32 cellular contexts compared by ENCODE assay signal in the genomic region with DNA sequence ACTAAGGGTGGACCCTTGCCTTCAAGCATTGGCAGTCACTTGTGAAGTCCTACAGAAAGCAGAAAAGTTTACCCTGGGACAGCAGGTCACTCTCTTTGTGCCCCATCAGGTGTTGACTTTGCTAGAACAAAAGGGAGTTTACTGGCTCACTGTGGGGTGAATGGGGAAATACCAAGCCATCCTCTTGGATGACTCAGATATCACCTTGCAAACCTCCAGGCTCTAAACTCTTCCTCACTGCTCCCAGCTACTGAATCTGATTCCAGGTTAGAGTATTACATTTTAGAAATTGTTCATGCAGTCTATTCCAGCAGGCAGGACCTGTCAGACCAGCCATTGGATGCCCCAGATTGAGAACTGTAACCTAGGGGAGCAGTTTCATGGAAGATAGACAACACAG. TPM values are rescaled to one million over a fixed set of nuclear protein-coding genes. Genes with fewer than 3 reads are reported as not detected.
DNase-seq lines count a peak whose midpoint lies in the region; ATAC-seq, FAIRE-seq and TF ChIP-seq lines count a peak whose summit lies in the region.
"Had no signal": no experiment of that assay in that cellular context is flagged by ENCODE, and none has a peak within 500 bp of the region (broad histone marks: within the 10 kb centered on the region; RNA-seq: fewer than 3 reads in every experiment).

No MANE protein-coding gene starts in this region.

- no peak overlapping the region for H3K4me3 ChIP-seq in bronchial epithelial cell (ENCODE audit: low read depth, low read length)
- H3K4me3 ChIP-seq in right lobe of liver: no peak overlapping the region
- H3K4me3 ChIP-seq: HAP-1, SJCRH30, stomach, tibial nerve had no signal

- CTCF ChIA-PET in activated naive CD4-positive, alpha-beta T cell treated with anti-CD3 and anti-CD28 coated beads for 36 hours (lab: Charles Lee): no interaction called here

- H3K36me3 Mint-ChIP-seq in activated naive CD4-positive, alpha-beta T cell treated with anti-CD3 and anti-CD28 coated beads for 36 hours (ENCODE audit: low read depth): no peaks in the 10 kb centered on the region
- no peaks in the 10 kb centered on the region for H3K36me3 Mint-ChIP-seq in stimulated activated naive B cell treated with anti-CD40 and anti-IgM and Interleukin-4, amounts not matched to agents 10 μg/mL and 1 μg/mL and 100 μg/mL, for 72 hours
- H3K36me3 Mint-ChIP-seq: activated naive CD4-positive, alpha-beta T cell treated with anti-CD3 and anti-CD28 coated beads, Interleukin-2, amount 10 ng/mL, durations not matched to agents 7 days and 5 days; naive thymus-derived CD8-positive, alpha-beta T cell had no signal

- ATAC-seq in stimulated activated naive B cell treated with anti-CD40 and anti-IgM and Interleukin-4, amounts not matched to agents 10 μg/mL and 1 μg/mL and 100 μg/mL, for 72 hours (replicated peaks): peak; percentile 73 to 83
- no peak for ATAC-seq in HG02970 (IDR thresholded peaks at IDR 0.05; ENCODE audit: low FRiP score, unreplicated experiment)
- no peak for ATAC-seq in right lobe of liver
- ATAC-seq: activated CD4-positive, alpha-beta T cell treated with anti-CD3 and anti-CD28 coated beads for 36 hours; left colon; naive thymus-derived CD8-positive, alpha-beta T cell had no signal

- no peaks in the 10 kb centered on the region for H3K9me3 Mint-ChIP-seq in activated naive CD4-positive, alpha-beta T cell treated with anti-CD3 and anti-CD28 coated beads for 36 hours
- H3K9me3 Mint-ChIP-seq in stimulated activated naive B cell treated with anti-CD40 and anti-IgM and Interleukin-4, amounts not matched to agents 10 μg/mL and 1 μg/mL and 100 μg/mL, for 72 hours: no peaks in the 10 kb centered on the region
- H3K9me3 Mint-ChIP-seq: activated naive CD4-positive, alpha-beta T cell treated with anti-CD3 and anti-CD28 coated beads, Interleukin-2, amount 10 ng/mL, durations not matched to agents 7 days and 5 days; activated T-cell treated with anti-CD3 and anti-CD28 coated beads, Interleukin-2, amount 50 U/mL, for 24 hours; CD4-positive, alpha-beta T cell; dendritic cell treated with granulocyte-macrophage colony-stimulating factor and Interleukin-4, amounts not matched to agents 40 ng/mL and 50 ng/mL, for 4 days; naive thymus-derived CD8-positive, alpha-beta T cell had no signal

- intact Hi-C loops in activated naive CD4-positive, alpha-beta T cell treated with anti-CD3 and anti-CD28 coated beads for 36 hours (cut with micrococcal nuclease): loop anchor here (5.0 kb wide), 1 partner anchor 211 kb away; no protein-coding TSS in a partner anchor
- intact Hi-C loops in right lobe of liver (cut with DNase I): no loop called here

- peak; percentile 14 for DNase-seq in activated naive CD4-positive, alpha-beta T cell treated with anti-CD3 and anti-CD28 coated beads for 36 hours
- DNase-seq in activated naive CD4-positive, alpha-beta T cell (lab: John Stamatoyannopoulos, UW): no peak
- peak; percentile 53 for DNase-seq in bronchial epithelial cell (ENCODE audit: low read depth)
- DNase-seq in stimulated activated naive B cell treated with anti-CD40 and anti-IgM and Interleukin-4, amounts not matched to agents 10 μg/mL and 1 μg/mL and 100 μg/mL, for 72 hours: no peak
- DNase-seq in right lobe of liver: no peak
- DNase-seq: activated CD4-positive, alpha-beta T cell treated with anti-CD3 and anti-CD28 coated beads for 36 hours; activated CD8-positive, alpha-beta memory T cell treated with anti-CD3 and anti-CD28 coated beads for 24 hours; activated naive CD4-positive, alpha-beta T cell treated with anti-CD3 and anti-CD28 coated beads, Interleukin-2, amount 10 ng/mL, durations not matched to agents 7 days and 5 days; activated T-cell treated with anti-CD3 and anti-CD28 coated beads, Interleukin-2, amount 50 U/mL, for 24 hours; CD4-positive, alpha-beta T cell; glutamatergic neuron; KG1; left colon; mesenchymal stem cell; naive thymus-derived CD8-positive, alpha-beta T cell; NCI-H146; NCI-H2227 treated with DMSO at 0.1 percent for 48 hours; OCI-M1; retina; SJCRH30; stimulated activated CD4-positive, alpha-beta T cell treated with anti-CD3 and anti-CD28 coated beads, Interleukin-4, amount 100 ng/mL, for 1 hour; stomach; T-helper 1 cell had no signal

- H3K27ac Mint-ChIP-seq in activated naive CD4-positive, alpha-beta T cell treated with anti-CD3 and anti-CD28 coated beads for 36 hours: no peak overlapping the region
- H3K27ac Mint-ChIP-seq in stimulated activated naive B cell treated with anti-CD40 and anti-IgM and Interleukin-4, amounts not matched to agents 10 μg/mL and 1 μg/mL and 100 μg/mL, for 72 hours: no peak overlapping the region
- H3K27ac Mint-ChIP-seq: activated CD4-positive, alpha-beta T cell treated with anti-CD3 and anti-CD28 coated beads for 36 hours; activated naive CD4-positive, alpha-beta T cell treated with anti-CD3 and anti-CD28 coated beads, Interleukin-2, amount 10 ng/mL, durations not matched to agents 7 days and 5 days; activated T-cell treated with anti-CD3 and anti-CD28 coated beads, Interleukin-2, amount 50 U/mL, for 24 hours; CD4-positive, alpha-beta T cell; dendritic cell treated with granulocyte-macrophage colony-stimulating factor and Interleukin-4, amounts not matched to agents 40 ng/mL and 50 ng/mL, for 4 days; naive thymus-derived CD8-positive, alpha-beta T cell had no signal

- no peaks in the 10 kb centered on the region for H3K27me3 Mint-ChIP-seq in activated naive CD4-positive, alpha-beta T cell treated with anti-CD3 and anti-CD28 coated beads for 36 hours (ENCODE audit: low read depth)
- H3K27me3 Mint-ChIP-seq in stimulated activated naive B cell treated with anti-CD40 and anti-IgM and Interleukin-4, amounts not matched to agents 10 μg/mL and 1 μg/mL and 100 μg/mL, for 72 hours: no peaks in the 10 kb centered on the region
- H3K27me3 Mint-ChIP-seq: activated CD4-positive, alpha-beta T cell treated with anti-CD3 and anti-CD28 coated beads for 36 hours; activated naive CD4-positive, alpha-beta T cell treated with anti-CD3 and anti-CD28 coated beads, Interleukin-2, amount 10 ng/mL, durations not matched to agents 7 days and 5 days; activated T-cell treated with anti-CD3 and anti-CD28 coated beads, Interleukin-2, amount 50 U/mL, for 24 hours; CD4-positive, alpha-beta T cell; dendritic cell treated with granulocyte-macrophage colony-stimulating factor and Interleukin-4, amounts not matched to agents 40 ng/mL and 50 ng/mL, for 4 days had no signal

- TF ChIP-seq POLR2A in right lobe of liver (IDR thresholded peaks at IDR 0.05): no peak

- no peaks in the 10 kb centered on the region for H3K9me3 ChIP-seq in right lobe of liver
- H3K9me3 ChIP-seq: HAP-1, SJCRH30, stomach, tibial nerve had no signal

- no peaks in the 10 kb centered on the region for H3K27me3 ChIP-seq in bronchial epithelial cell (ENCODE audit: control insufficient read depth, insufficient read depth, low read length)
- no peaks in the 10 kb centered on the region for H3K27me3 ChIP-seq in right lobe of liver
- H3K27me3 ChIP-seq: SJCRH30, stomach, tibial nerve had no signal

- H3K4me3 Mint-ChIP-seq in activated naive CD4-positive, alpha-beta T cell treated with anti-CD3 and anti-CD28 coated beads for 36 hours: no peak overlapping the region
- H3K4me3 Mint-ChIP-seq in stimulated activated naive B cell treated with anti-CD40 and anti-IgM and Interleukin-4, amounts not matched to agents 10 μg/mL and 1 μg/mL and 100 μg/mL, for 72 hours: no peak overlapping the region
- H3K4me3 Mint-ChIP-seq: activated CD4-positive, alpha-beta T cell treated with anti-CD3 and anti-CD28 coated beads for 36 hours; activated naive CD4-positive, alpha-beta T cell treated with anti-CD3 and anti-CD28 coated beads, Interleukin-2, amount 10 ng/mL, durations not matched to agents 7 days and 5 days; activated T-cell treated with anti-CD3 and anti-CD28 coated beads, Interleukin-2, amount 50 U/mL, for 24 hours; CD4-positive, alpha-beta T cell; dendritic cell treated with granulocyte-macrophage colony-stimulating factor and Interleukin-4, amounts not matched to agents 40 ng/mL and 50 ng/mL, for 4 days; naive thymus-derived CD8-positive, alpha-beta T cell had no signal

- H3K4me1 ChIP-seq in right lobe of liver: no peaks in the 10 kb centered on the region
- H3K4me1 ChIP-seq: HAP-1, SJCRH30, stomach, tibial nerve had no signal

- H3K27ac ChIP-seq in right lobe of liver: no peak overlapping the region
- H3K27ac ChIP-seq: 22Rv1, SJCRH30, stomach, tibial nerve had no signal

- FAIRE-seq in bronchial epithelial cell (lab: Jason Lieb, UNC): no peak

- TF ChIP-seq CTCF in bronchial epithelial cell (IDR thresholded peaks at IDR 0.05; ENCODE audit: insufficient read depth, low read length, severe bottlenecking): no peak
- TF ChIP-seq CTCF in right lobe of liver (IDR thresholded peaks at IDR 0.05): no peak

- H3K36me3 ChIP-seq in bronchial epithelial cell (ENCODE audit: control insufficient read depth, insufficient read depth, low read length) (no peaks in the 10 kb centered on the region), right lobe of liver (no peaks in the 10 kb centered on the region)
- H3K36me3 ChIP-seq: HAP-1, SJCRH30, stomach, tibial nerve had no signal

- no peaks in the 10 kb centered on the region for H3K4me1 Mint-ChIP-seq in activated naive CD4-positive, alpha-beta T cell treated with anti-CD3 and anti-CD28 coated beads for 36 hours (ENCODE audit: low read depth)
- peaks cover 13 to 26% of the 10 kb centered on the region in 2 donors for H3K4me1 Mint-ChIP-seq in stimulated activated naive B cell treated with anti-CD40 and anti-IgM and Interleukin-4, amounts not matched to agents 10 μg/mL and 1 μg/mL and 100 μg/mL, for 72 hours
- H3K4me1 Mint-ChIP-seq: activated CD4-positive, alpha-beta T cell treated with anti-CD3 and anti-CD28 coated beads for 36 hours; activated naive CD4-positive, alpha-beta T cell treated with anti-CD3 and anti-CD28 coated beads, Interleukin-2, amount 10 ng/mL, durations not matched to agents 7 days and 5 days; naive thymus-derived CD8-positive, alpha-beta T cell had no signal

RNA-seq across cellular contexts. Expression of gene EDDM3B, which starts 7.3 kb away (rescaled TPM):
- not detected for total RNA-seq in activated naive CD4-positive, alpha-beta T cell treated with anti-CD3 and anti-CD28 coated beads for 36 hours
- total RNA-seq in bronchial epithelial cell (not detected in 2 replicates), right lobe of liver (not detected)
- total RNA-seq: activated CD4-positive, alpha-beta T cell treated with anti-CD3 and anti-CD28 coated beads for 36 hours; cardiac septum; CD4-positive, alpha-beta T cell; G401; HT1080; left colon; naive thymus-derived CD8-positive, alpha-beta T cell; omental fat pad; SJCRH30; stomach; tibial nerve had no signal

RNA-seq across cellular contexts. Expression of gene EDDM3A, which starts 15.3 kb away (rescaled TPM):
- total RNA-seq in activated naive CD4-positive, alpha-beta T cell treated with anti-CD3 and anti-CD28 coated beads for 36 hours: not detected
- total RNA-seq in bronchial epithelial cell: not detected in 2 replicates
- total RNA-seq in right lobe of liver: not detected
- total RNA-seq: activated CD4-positive, alpha-beta T cell treated with anti-CD3 and anti-CD28 coated beads for 36 hours; cardiac septum; CD4-positive, alpha-beta T cell; G401; HT1080; left colon; naive thymus-derived CD8-positive, alpha-beta T cell; omental fat pad; SJCRH30; stomach; tibial nerve had no signal

RNA-seq across cellular contexts. Expression of gene RNASE6, which starts 20.1 kb away (rescaled TPM):
- total RNA-seq in activated naive CD4-positive, alpha-beta T cell treated with anti-CD3 and anti-CD28 coated beads for 36 hours: under 1 TPM; 0.45 to 0.57 TPM
- total RNA-seq in bronchial epithelial cell (not detected in 2 replicates), right lobe of liver (1 to 10 TPM; 2.3 to 7.9 (median 4.0) TPM)
- total RNA-seq: G401, HT1080, SJCRH30 had no signal

RNA-seq across cellular contexts. Expression of gene RNASE1, which starts 41.7 kb away (rescaled TPM):
- total RNA-seq in activated naive CD4-positive, alpha-beta T cell treated with anti-CD3 and anti-CD28 coated beads for 36 hours: not detected
- not detected in 2 replicates for total RNA-seq in bronchial epithelial cell
- 100 to 1,000 TPM in 1 of 6 experiments, 10 to 100 TPM in 5; 20.1 to 106 (median 34.1) TPM for total RNA-seq in right lobe of liver
- total RNA-seq: activated CD4-positive, alpha-beta T cell treated with anti-CD3 and anti-CD28 coated beads for 36 hours; CD4-positive, alpha-beta T cell; SJCRH30 had no signal

Comparison
In these comparisons a context has a peak if more than half of its experiments do, and no peak if none do; other contexts are left out.
1. DNase-seq: peak in activated naive CD4-positive, alpha-beta T cell treated with anti-CD3 and anti-CD28 coated beads for 36 hours (single experiment) and bronchial epithelial cell (single experiment); none in activated naive CD4-positive, alpha-beta T cell (0 of 4), stimulated activated naive B cell treated with anti-CD40 and anti-IgM and Interleukin-4, amounts not matched to agents 10 μg/mL and 1 μg/mL and 100 μg/mL, for 72 hours (single experiment) and right lobe of liver (0 of 3).
2. ATAC-seq: peak in stimulated activated naive B cell treated with anti-CD40 and anti-IgM and Interleukin-4, amounts not matched to agents 10 μg/mL and 1 μg/mL and 100 μg/mL, for 72 hours (2 of 2); none in HG02970 (single experiment) and right lobe of liver (0 of 4).